ENCODE assay signal across 9 cellular contexts in the genomic region with DNA sequence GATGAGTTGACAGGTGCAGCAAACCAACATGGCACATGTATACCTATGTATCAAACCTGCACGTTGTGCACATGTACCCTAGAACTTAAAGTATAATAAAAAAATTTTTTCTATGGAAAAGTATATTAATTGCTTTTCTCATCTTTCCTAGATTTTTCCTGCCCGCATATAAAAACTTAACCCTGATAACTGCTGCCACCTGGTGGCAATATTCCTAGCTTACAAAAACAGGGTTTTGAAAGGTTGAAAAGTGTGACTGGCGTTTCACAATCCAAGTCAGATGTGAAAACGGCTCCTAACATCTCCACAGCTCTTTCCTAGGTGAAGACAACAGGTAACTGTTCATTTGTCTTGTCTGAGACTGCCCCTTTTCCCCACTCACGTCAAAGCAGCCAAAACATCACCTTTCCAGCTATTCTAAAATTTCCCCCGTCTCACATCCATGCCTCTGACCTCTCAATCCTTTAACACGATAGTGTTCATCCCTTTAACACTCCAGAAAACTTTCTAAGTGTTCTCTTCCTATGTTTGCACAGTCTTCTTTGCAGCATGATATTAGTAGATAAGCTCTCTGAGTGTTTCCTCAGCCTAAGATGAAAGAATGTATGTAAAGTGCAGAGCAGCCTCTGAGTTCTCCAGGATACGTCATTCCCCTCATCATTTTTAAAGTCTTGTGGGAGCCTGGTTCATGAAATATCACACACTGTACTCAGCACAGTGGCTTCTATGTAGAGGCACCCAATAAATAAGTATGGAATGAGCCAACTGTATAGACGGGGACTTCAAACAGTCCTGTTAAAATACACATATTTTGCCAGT. TPM values are rescaled to one million over a fixed set of nuclear protein-coding genes. Genes with fewer than 3 reads are reported as not detected.
A peak's percentile ranks its signal among the peaks of the same experiment; 100 is the strongest.
DNase-seq lines count a peak whose midpoint lies in the region; ATAC-seq, FAIRE-seq and TF ChIP-seq lines count a peak whose summit lies in the region.
"Had no signal": no experiment of that assay in that cellular context is flagged by ENCODE, and none has a peak within 500 bp of the region (broad histone marks: within the 10 kb centered on the region; RNA-seq: fewer than 3 reads in every experiment).

No MANE protein-coding gene starts in this region.

- ATAC-seq in activated CD8-positive, alpha-beta T cell treated with anti-CD3 and anti-CD28 coated beads, Interleukin-2, amount 10 ng/mL, durations not matched to agents 7 days and 5 days, result no peak
- ATAC-seq in GM21825 (IDR thresholded peaks at IDR 0.05; ENCODE audit: unreplicated experiment), result no peak

- no peak for FAIRE-seq in frontal cortex (lab: Jason Lieb, UNC)

- in situ Hi-C loops in GM13976 (cut with MboI; ENCODE audit: low sequenced_read_pairs, unreplicated experiment), result loop anchor here (10.0 kb wide), 1 partner anchor 175 kb away; a partner anchor contains a TSS

- H3K27me3 ChIP-seq in BJ (ENCODE audit: control insufficient read depth, insufficient read depth, low read length), result 0 out of 2 replicates have a peak, but pooled peaks cover 2% of the 10 kb centered on the region

- DNase-seq in BJ (ENCODE audit: low read depth) (no peak), GM13976 (ENCODE audit: low spot score) (peak; percentile 37), NCI-H460 (ENCODE audit: extremely low read depth, low read depth) (peak; percentile 46), frontal cortex (ENCODE audit: low spot score in 2 of 2) (peak; percentile 17 to 30), renal cortical epithelial cell (ENCODE audit: low read depth) (peak; percentile 47)
- peak; percentile 63 for DNase-seq in activated CD8-positive, alpha-beta T cell treated with anti-CD3 and anti-CD28 coated beads, Interleukin-2, amount 10 ng/mL, durations not matched to agents 7 days and 5 days
- no peak for DNase-seq in T-helper 2 cell treated with Interferon-gamma antibody and Interleukin-4, amounts not matched to agents 5 μg/mL and 100 μg/mL, for 36 hours (ENCODE audit: low spot score)

- CTCF ChIA-PET in BJ (lab: Yijun Ruan, JAX), result interaction anchor here (0.7 to 3.9 kb wide), 23 partner anchors 9 to 370 kb away, joined by 3 to 33 read pairs (median 4); a partner anchor contains a TSS
- CTCF ChIA-PET in activated CD8-positive, alpha-beta T cell treated with anti-CD3 and anti-CD28 coated beads, Interleukin-2, amount 10 ng/mL, durations not matched to agents 7 days and 5 days (lab: Charles Lee), result interaction anchor here (0.7 to 4.2 kb wide), 50 partner anchors 9 to 439 kb away, joined by 3 to 36 read pairs (median 4); a partner anchor contains a TSS

- no peak overlapping the region for H3K27ac Mint-ChIP-seq in activated CD8-positive, alpha-beta T cell treated with anti-CD3 and anti-CD28 coated beads, Interleukin-2, amount 10 ng/mL, durations not matched to agents 7 days and 5 days
- H3K27ac Mint-ChIP-seq in T-helper 2 cell treated with Interferon-gamma antibody and Interleukin-4, amounts not matched to agents 5 μg/mL and 100 μg/mL, for 36 hours, result no peak overlapping the region
- H3K27ac Mint-ChIP-seq: T-helper 1 cell treated with Interleukin-12 subunit alpha and Interleukin-12 subunit beta and Interleukin-4 antibody, amounts not matched to agents 30 μg/mL and 1 μg/mL, for 36 hours had no signal

- no peak overlapping the region for H3K4me3 Mint-ChIP-seq in activated CD8-positive, alpha-beta T cell treated with anti-CD3 and anti-CD28 coated beads, Interleukin-2, amount 10 ng/mL, durations not matched to agents 7 days and 5 days
- no peak overlapping the region for H3K4me3 Mint-ChIP-seq in T-helper 2 cell treated with Interferon-gamma antibody and Interleukin-4, amounts not matched to agents 5 μg/mL and 100 μg/mL, for 36 hours
- H3K4me3 Mint-ChIP-seq: T-helper 1 cell treated with Interleukin-12 subunit alpha and Interleukin-12 subunit beta and Interleukin-4 antibody, amounts not matched to agents 30 μg/mL and 1 μg/mL, for 36 hours had no signal

- no peaks in the 10 kb centered on the region for H3K9me3 Mint-ChIP-seq in activated CD8-positive, alpha-beta T cell treated with anti-CD3 and anti-CD28 coated beads, Interleukin-2, amount 10 ng/mL, durations not matched to agents 7 days and 5 days (ENCODE audit: insufficient read depth)
- no peaks in the 10 kb centered on the region for H3K9me3 Mint-ChIP-seq in T-helper 2 cell treated with Interferon-gamma antibody and Interleukin-4, amounts not matched to agents 5 μg/mL and 100 μg/mL, for 36 hours

- H3K4me3 ChIP-seq in BJ (ENCODE audit: low read depth, low read length), result no peak overlapping the region

- POLR2A ChIA-PET in BJ (lab: Charles Lee), result no interaction called here
- POLR2A ChIA-PET in activated CD8-positive, alpha-beta T cell treated with anti-CD3 and anti-CD28 coated beads, Interleukin-2, amount 10 ng/mL, durations not matched to agents 7 days and 5 days (lab: Charles Lee), result interaction anchor here (1.2 to 1.6 kb wide), 2 partner anchors 200 to 202 kb away, joined by 4 to 6 read pairs; a partner anchor contains a TSS

- H3K4me1 Mint-ChIP-seq in activated CD8-positive, alpha-beta T cell treated with anti-CD3 and anti-CD28 coated beads, Interleukin-2, amount 10 ng/mL, durations not matched to agents 7 days and 5 days (ENCODE audit: low read depth), result peaks cover 4% of the 10 kb centered on the region
- H3K4me1 Mint-ChIP-seq in T-helper 2 cell treated with Interferon-gamma antibody and Interleukin-4, amounts not matched to agents 5 μg/mL and 100 μg/mL, for 36 hours (ENCODE audit: low read depth), result peaks cover 4% of the 10 kb centered on the region

- TF ChIP-seq CTCF in BJ (IDR thresholded peaks at IDR 0.05; ENCODE audit: insufficient read depth, low read depth, low read length) (peak; percentile 68), GM13976 (IDR thresholded peaks at IDR 0.05; ENCODE audit: borderline replicate concordance, control extremely low read depth, extremely low read depth, insufficient read depth, missing control alignments) (peak; percentile 28)

- peaks cover 3% of the 10 kb centered on the region for H3K36me3 Mint-ChIP-seq in activated CD8-positive, alpha-beta T cell treated with anti-CD3 and anti-CD28 coated beads, Interleukin-2, amount 10 ng/mL, durations not matched to agents 7 days and 5 days (ENCODE audit: low read depth)
- no peaks in the 10 kb centered on the region for H3K36me3 Mint-ChIP-seq in T-helper 2 cell treated with Interferon-gamma antibody and Interleukin-4, amounts not matched to agents 5 μg/mL and 100 μg/mL, for 36 hours (ENCODE audit: low read depth)

- no peaks in the 10 kb centered on the region for H3K36me3 ChIP-seq in BJ (ENCODE audit: control insufficient read depth, insufficient read depth, low read length)

- H3K27me3 Mint-ChIP-seq in activated CD8-positive, alpha-beta T cell treated with anti-CD3 and anti-CD28 coated beads, Interleukin-2, amount 10 ng/mL, durations not matched to agents 7 days and 5 days (ENCODE audit: low read depth), result peaks cover 41% of the 10 kb centered on the region
- peaks cover 42% of the 10 kb centered on the region for H3K27me3 Mint-ChIP-seq in T-helper 2 cell treated with Interferon-gamma antibody and Interleukin-4, amounts not matched to agents 5 μg/mL and 100 μg/mL, for 36 hours (ENCODE audit: low read depth)

RNA-seq across cellular contexts. Expression of a gene that starts 27.5 kb away (rescaled TPM):
- 0.83 and 1.0 TPM in 2 replicates for polyA plus RNA-seq in BJ (2011; rRNA removed)
- 0.33 TPM in 1 of 2 replicates, not detected in the other for polyA minus RNA-seq in BJ (2011; rRNA and poly(A)+ RNA removed)
- total RNA-seq in NCI-H460 (2014; rRNA removed; shearing (Covaris generic)), result 0.87 and 2.0 TPM in 2 replicates
- 0.48 and 1.9 TPM in 2 replicates for polyA plus RNA-seq in NCI-H460 (2014; cell fraction: nucleus; rRNA removed)
- total RNA-seq in activated CD8-positive, alpha-beta T cell treated with anti-CD3 and anti-CD28 coated beads, Interleukin-2, amount 10 ng/mL, durations not matched to agents 7 days and 5 days, result under 1 TPM; 0.74 to 0.99 TPM
- total RNA-seq in frontal cortex, result 0.41 TPM
- total RNA-seq in renal cortical epithelial cell, result 0.52 and 1.4 TPM in 2 replicates

RNA-seq across cellular contexts. Expression of a gene that starts 49.1 kb away (rescaled TPM):
- 62.8 and 104 TPM in 2 replicates for polyA plus RNA-seq in BJ (2011; rRNA removed)
- 44.0 and 59.7 TPM in 2 replicates for polyA minus RNA-seq in BJ (2011; rRNA and poly(A)+ RNA removed)
- 19.9 and 21.8 TPM in 2 replicates for total RNA-seq in NCI-H460 (2014; rRNA removed; shearing (Covaris generic))
- polyA plus RNA-seq in NCI-H460 (2014; cell fraction: nucleus; rRNA removed), result 55.0 and 73.9 TPM in 2 replicates
- 10 to 100 TPM; 54.3 to 57.8 TPM for total RNA-seq in activated CD8-positive, alpha-beta T cell treated with anti-CD3 and anti-CD28 coated beads, Interleukin-2, amount 10 ng/mL, durations not matched to agents 7 days and 5 days
- 20.8 TPM for total RNA-seq in frontal cortex
- total RNA-seq in renal cortical epithelial cell, result 86.7 and 98.5 TPM in 2 replicates

RNA-seq across cellular contexts. Expression of a gene that starts 49.3 kb away (rescaled TPM):
- polyA plus RNA-seq in BJ (2011; rRNA removed), result 224 and 328 TPM in 2 replicates
- 59.5 and 118 TPM in 2 replicates for polyA minus RNA-seq in BJ (2011; rRNA and poly(A)+ RNA removed)
- 321 and 361 TPM in 2 replicates for total RNA-seq in NCI-H460 (2014; rRNA removed; shearing (Covaris generic))
- polyA plus RNA-seq in NCI-H460 (2014; cell fraction: nucleus; rRNA removed), result 124 and 137 TPM in 2 replicates
- 100 to 1,000 TPM; 396 to 404 TPM for total RNA-seq in activated CD8-positive, alpha-beta T cell treated with anti-CD3 and anti-CD28 coated beads, Interleukin-2, amount 10 ng/mL, durations not matched to agents 7 days and 5 days
- 254 TPM for total RNA-seq in frontal cortex
- 356 and 426 TPM in 2 replicates for total RNA-seq in renal cortical epithelial cell

Comparison
In these comparisons a context has a peak if more than half of its experiments do, and no peak if none do; other contexts are left out.
1. DNase-seq: peak in GM13976 (single experiment), NCI-H460 (single experiment), activated CD8-positive, alpha-beta T cell treated with anti-CD3 and anti-CD28 coated beads, Interleukin-2, amount 10 ng/mL, durations not matched to agents 7 days and 5 days (single experiment), frontal cortex (2 of 2) and renal cortical epithelial cell (single experiment); none in BJ (single experiment) and T-helper 2 cell treated with Interferon-gamma antibody and Interleukin-4, amounts not matched to agents 5 μg/mL and 100 μg/mL, for 36 hours (single experiment).